In the genomic region with DNA sequence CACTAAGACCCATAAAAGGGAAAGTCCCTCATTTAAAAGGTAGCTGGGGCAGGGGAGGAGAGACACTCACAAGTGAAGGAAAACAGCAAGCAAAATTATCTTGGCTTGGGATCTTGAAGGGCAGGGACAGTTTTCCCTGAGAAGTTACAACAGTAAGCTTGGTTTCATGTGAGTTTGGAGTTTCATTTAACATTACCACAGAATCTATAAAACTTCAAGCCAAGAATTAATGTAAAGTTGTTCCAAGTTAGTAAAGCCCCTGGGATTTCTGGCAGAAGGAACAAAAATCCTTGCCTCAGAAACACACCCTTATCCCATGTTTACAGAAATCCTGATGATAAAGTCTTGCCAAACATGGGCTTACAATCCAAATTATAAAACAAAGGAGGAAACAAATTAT, we compare ENCODE assay signal across 31 cellular contexts. TPM values are rescaled to one million over a fixed set of nuclear protein-coding genes. Genes with fewer than 3 reads are reported as not detected.
"Had no signal": no experiment of that assay in that cellular context is flagged by ENCODE, and none has a peak within 500 bp of the region (broad histone marks: within the 10 kb centered on the region; RNA-seq: fewer than 3 reads in every experiment).

No MANE protein-coding gene starts in this region.

- ATAC-seq: activated CD4-positive, CD25-positive, alpha-beta regulatory T cell treated with anti-CD3 and anti-CD28 coated beads, Interleukin-2, amount 50 U/mL, for 24 hours; effector memory CD8-positive, alpha-beta T cell; gastrocnemius medialis; left lobe of liver; natural killer cell treated with Interleukin-12 subunit alpha and Interleukin-12 subunit beta and Interleukin-15 and Interleukin-18, amount 100 ng/mL, for 72 hours; sciatic nerve; stimulated activated memory B cell treated with anti-CD40 and anti-IgM and Interleukin-4, amounts not matched to agents 10 μg/mL and 1 μg/mL and 100 μg/mL, for 72 hours; stimulated activated naive CD8-positive, alpha-beta T cell treated with anti-CD3 and anti-CD28 coated beads, Interleukin-15, amount 100 ng/mL, for 72 hours had no signal

- H3K4me1 ChIP-seq: ascending aorta, gastrocnemius medialis, thyroid gland, upper lobe of left lung, vagina had no signal

- H3K9me3 ChIP-seq: gastrocnemius medialis, thyroid gland had no signal

- H3K27ac ChIP-seq: ascending aorta, brain microvascular endothelial cell, gastrocnemius medialis, thyroid gland, upper lobe of left lung, vagina, WERI-Rb-1 had no signal

- H3K36me3 ChIP-seq: ascending aorta, brain microvascular endothelial cell, gastrocnemius medialis, thyroid gland, upper lobe of left lung, WERI-Rb-1 had no signal

- H3K4me3 ChIP-seq: ascending aorta, gastrocnemius medialis, lung, thyroid gland, upper lobe of left lung, vagina had no signal

- DNase-seq: activated CD4-positive, alpha-beta T cell treated with anti-CD3 and anti-CD28 coated beads for 48 hours; activated CD4-positive, alpha-beta T cell treated with anti-CD3 and anti-CD28 coated beads, Interleukin-2, amount 50 U/mL, for 48 hours; activated CD8-positive, alpha-beta memory T cell treated with anti-CD3 and anti-CD28 coated beads for 24 hours; activated effector memory CD4-positive, alpha-beta T cell treated with Interleukin-2 at 50 U/mL for 16 hours; activated naive CD4-positive, alpha-beta T cell treated with Interleukin-2 at 50 U/mL for 16 hours; activated naive CD8-positive, alpha-beta T cell treated with anti-CD3 and anti-CD28 coated beads for 36 hours; brain microvascular endothelial cell; caudate nucleus; cortex of kidney; effector memory CD8-positive, alpha-beta T cell; gastrocnemius medialis; glutamatergic neuron; hypothalamus; immature natural killer cell; kidney; mesendoderm; small intestine; stimulated activated CD4-positive, alpha-beta T cell treated with anti-CD3 and anti-CD28 coated beads, Interleukin-4, amount 100 ng/mL, for 4 hours; stimulated activated CD8-positive, alpha-beta memory T cell treated with anti-CD3 and anti-CD28 coated beads, Interleukin-4, amount 100 ng/mL, for 48 hours; stimulated activated naive CD8-positive, alpha-beta T cell treated with anti-CD3 and anti-CD28 coated beads, Interleukin-15, amount 100 ng/mL, for 72 hours; thyroid gland; upper lobe of left lung; WERI-Rb-1 had no signal

RNA-seq across cellular contexts. Expression of a gene that starts 19.3 kb away (rescaled TPM):
- total RNA-seq: ascending aorta had no signal
